ENCODE assay signal across 14 cellular contexts in the genomic region with DNA sequence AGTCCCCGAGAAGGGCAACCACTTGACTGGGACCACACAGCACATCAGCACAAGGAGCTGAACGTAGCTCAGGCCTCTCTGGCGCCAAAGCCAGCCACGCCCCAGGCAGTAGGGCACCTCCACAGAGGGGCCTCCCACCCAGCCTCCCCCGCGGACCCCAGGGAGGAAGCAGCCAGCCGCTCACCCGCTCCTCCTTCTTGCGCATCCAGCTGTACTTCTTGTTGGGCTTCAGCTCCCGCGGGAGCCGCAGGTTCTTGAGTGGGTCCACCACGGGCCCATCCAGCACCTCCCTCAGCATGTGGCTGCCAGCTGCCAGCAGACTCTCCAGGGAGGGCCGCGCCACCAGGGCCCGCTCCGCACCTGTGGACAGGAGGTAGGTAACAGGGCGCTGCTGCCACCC.
A peak's percentile ranks its signal among the peaks of the same experiment; 100 is the strongest.
DNase-seq lines count a peak whose midpoint lies in the region; ATAC-seq and TF ChIP-seq lines count a peak whose summit lies in the region.
"Had no signal": no experiment of that assay in that cellular context is flagged by ENCODE, and none has a peak within 500 bp of the region (broad histone marks: within the 10 kb centered on the region; RNA-seq: fewer than 3 reads in every experiment).

No MANE protein-coding gene starts in this region.

- no peak overlapping the region for H2BK15ac ChIP-seq in H9 (ENCODE audit: low read depth, low read length)

- peaks cover 42 to 56% (median 51%) of the 10 kb centered on the region in 10 experiments for H3K4me1 ChIP-seq in BLaER1 treated with 17β-estradiol and CSF1 and Interleukin-3, amounts not matched to agents 10 nM and 100 nM
- H3K4me1 ChIP-seq in H9 (ENCODE audit: insufficient read depth, low read length): no peaks in the 10 kb centered on the region
- H3K4me1 ChIP-seq in esophagus muscularis mucosa: peaks cover 11 to 99% (median 86%) of the 10 kb centered on the region in 4 donors
- peaks cover 0 to 83% (median 74%) of the 10 kb centered on the region in 4 donors for H3K4me1 ChIP-seq in sigmoid colon
- H3K4me1 ChIP-seq in GM23338 (ENCODE audit: insufficient read depth): no peaks in the 10 kb centered on the region
- H3K4me1 ChIP-seq: A549 had no signal

- TF ChIP-seq EP300 in esophagus muscularis mucosa (IDR thresholded peaks at IDR 0.05) (no peak), sigmoid colon (IDR thresholded peaks at IDR 0.05) (no peak)

- peak; percentile 22 for DNase-seq in H9
- DNase-seq in esophagus muscularis mucosa (ENCODE audit: extremely low spot score): no peak
- no peak for DNase-seq in sigmoid colon
- no peak for DNase-seq in GM23338 (ENCODE audit: low spot score)
- no peak for DNase-seq in dedifferentiated amniotic fluid mesenchymal stem cell (ENCODE audit: extremely low spot score)
- DNase-seq: CD4-positive, CD25-positive, alpha-beta regulatory T cell; DMS53; GF-D8; GM23248; HCEC 1CT; HFFc6 had no signal

- no peaks in the 10 kb centered on the region for H3F3A ChIP-seq in GM23338 (replicated peaks; ENCODE audit: low read depth)

- H3T11ph ChIP-seq in H9 (ENCODE audit: low read length): no peak overlapping the region

- no peak overlapping the region for H3K56ac ChIP-seq in H9 (ENCODE audit: insufficient read length, low read depth, low read length)

- peak overlapping the region in 10 of 11 experiments; percentile 6 to 60 (median 47); a peak in 14 of 22 replicates for H3K9ac ChIP-seq in BLaER1 treated with 17β-estradiol and CSF1 and Interleukin-3, amounts not matched to agents 10 nM and 100 nM
- no peak overlapping the region for H3K9ac ChIP-seq in H9 (ENCODE audit: extremely low read depth, insufficient read length, low read length)
- H3K9ac ChIP-seq: GM23248 had no signal

- H4K8ac ChIP-seq in H9 (replicated peaks; ENCODE audit: insufficient read length, low read depth, low read length): no peak overlapping the region

- no peak overlapping the region for H2BK12ac ChIP-seq in H9 (ENCODE audit: insufficient read length, low read depth, low read length)

- no peak overlapping the region for H2BK120ac ChIP-seq in H9 (ENCODE audit: low read depth, low read length, poor library complexity, severe bottlenecking)

- no peaks in the 10 kb centered on the region for H3K27me3 ChIP-seq in BLaER1 treated with 17β-estradiol and CSF1 and Interleukin-3, amounts not matched to agents 10 nM and 100 nM
- no peaks in the 10 kb centered on the region for H3K27me3 ChIP-seq in H9 (ENCODE audit: insufficient read depth, low read length)
- no peaks in the 10 kb centered on the region for H3K27me3 ChIP-seq in esophagus muscularis mucosa
- no peaks in the 10 kb centered on the region for H3K27me3 ChIP-seq in sigmoid colon
- H3K27me3 ChIP-seq in GM23338 (ENCODE audit: insufficient read depth): no peaks in the 10 kb centered on the region

- no peaks in the 10 kb centered on the region for H3K9me3 ChIP-seq in BLaER1 treated with 17β-estradiol and CSF1 and Interleukin-3, amounts not matched to agents 10 nM and 100 nM (replicated peaks in 1 of 11)
- H3K9me3 ChIP-seq in H9 (ENCODE audit: control insufficient read depth, low read depth, low read length) (no peaks in the 10 kb centered on the region), esophagus muscularis mucosa (no peaks in the 10 kb centered on the region), sigmoid colon (no peaks in the 10 kb centered on the region)
- H3K9me3 ChIP-seq: A549 had no signal

- H3K36me3 ChIP-seq in BLaER1 treated with 17β-estradiol and CSF1 and Interleukin-3, amounts not matched to agents 10 nM and 100 nM: peaks cover 45 to 96% (median 80%) of the 10 kb centered on the region in 11 experiments
- H3K36me3 ChIP-seq in esophagus muscularis mucosa (peaks cover 28 to 64% (median 56%) of the 10 kb centered on the region in 4 donors), sigmoid colon (peaks cover 26 to 62% (median 43%) of the 10 kb centered on the region in 4 donors), GM23338 (ENCODE audit: insufficient read depth) (no peaks in the 10 kb centered on the region)

- H2BK20ac ChIP-seq in H9 (ENCODE audit: low read depth, low read length, poor library complexity, severe bottlenecking): no peak overlapping the region

- no peak overlapping the region for H4K5ac ChIP-seq in H9 (ENCODE audit: insufficient read length, low read depth, low read length)

- no peaks in the 10 kb centered on the region for H3K9me3 Mint-ChIP-seq in H9
- no peaks in the 10 kb centered on the region for H3K9me3 Mint-ChIP-seq in GM23338
- H3K9me3 Mint-ChIP-seq: CD4-positive, CD25-positive, alpha-beta regulatory T cell; HFFc6 had no signal

- peak overlapping the region in 2 of 10 experiments; percentile 11 to 36; a peak in 1 of 20 replicates for H3K4me3 ChIP-seq in BLaER1 treated with 17β-estradiol and CSF1 and Interleukin-3, amounts not matched to agents 10 nM and 100 nM
- H3K4me3 ChIP-seq in esophagus muscularis mucosa: no peak overlapping the region
- no peak overlapping the region for H3K4me3 ChIP-seq in sigmoid colon
- no peak overlapping the region for H3K4me3 ChIP-seq in GM23338
- H3K4me3 ChIP-seq: A549, GM23248, K562 had no signal

- H3K79me2 ChIP-seq in H9 (ENCODE audit: insufficient read depth, low read length) (no peaks in the 10 kb centered on the region), GM23338 (replicated peaks; ENCODE audit: insufficient read depth) (no peaks in the 10 kb centered on the region)

- no peak overlapping the region for H3K23ac ChIP-seq in H9 (ENCODE audit: insufficient read length, low read depth, low read length)

- no peak overlapping the region for H2AK5ac ChIP-seq in H9 (ENCODE audit: insufficient read length, low read length)

- peaks cover 59 to 100% (median 97%) of the 10 kb centered on the region in 11 experiments for H4K20me1 ChIP-seq in BLaER1 treated with 17β-estradiol and CSF1 and Interleukin-3, amounts not matched to agents 10 nM and 100 nM
- no peaks in the 10 kb centered on the region for H4K20me1 ChIP-seq in H9 (ENCODE audit: control insufficient read depth, insufficient read depth, insufficient read length)
- no peaks in the 10 kb centered on the region for H4K20me1 ChIP-seq in GM23338 (replicated peaks; ENCODE audit: insufficient read depth)

- intact Hi-C loops in esophagus muscularis mucosa (cut with DNase I) (loop anchor here (10.0 kb wide), 2 partner anchors 118 to 322 kb away; no protein-coding TSS in a partner anchor), sigmoid colon (cut with DNase I) (no loop called here)

- H3K27me3 Mint-ChIP-seq in H9 (ENCODE audit: low read depth) (no peaks in the 10 kb centered on the region), GM23338 (ENCODE audit: insufficient read depth, low read depth, poor library complexity) (peaks cover 5% of the 10 kb centered on the region)
- H3K27me3 Mint-ChIP-seq: CD4-positive, CD25-positive, alpha-beta regulatory T cell had no signal

- H3K4me1 Mint-ChIP-seq in H9: peaks cover 2 to 3% of the 10 kb centered on the region in 2 experiments; a peak in 3 of 4 replicates
- peaks cover 3% of the 10 kb centered on the region; the same call in 1 of the 3 replicates for H3K4me1 Mint-ChIP-seq in GM23338

- H3K4ac ChIP-seq in H9 (ENCODE audit: low read depth, low read length): no peak overlapping the region

- TF ChIP-seq CTCF in H9 (conservative IDR thresholded peaks at IDR 0.05) (no peak), esophagus muscularis mucosa (IDR thresholded peaks at IDR 0.05) (no peak), sigmoid colon (IDR thresholded peaks at IDR 0.05) (no peak), GM23338 (conservative IDR thresholded peaks at IDR 0.05; ENCODE audit: low read depth in 2 of 2) (no peak)

- no peaks in the 10 kb centered on the region for H3K23me2 ChIP-seq in H9 (ENCODE audit: insufficient read length, low read depth, low read length, poor library complexity, severe bottlenecking)

- H3K14ac ChIP-seq in H9 (ENCODE audit: insufficient read depth, low read length): no peak overlapping the region

- no peak overlapping the region for H3K18ac ChIP-seq in H9 (ENCODE audit: insufficient read length, low read depth, low read length)

- H3K36me3 Mint-ChIP-seq in H9 (ENCODE audit: insufficient read depth in 1 of 3, low read depth in 3 of 3) (peaks cover 0 to 4% (median 0%) of the 10 kb centered on the region in 3 experiments; a peak in 1 of 7 replicates), GM23338 (ENCODE audit: low read depth) (no peaks in the 10 kb centered on the region)

- H3K79me1 ChIP-seq in H9 (ENCODE audit: insufficient read depth, low read depth, low read length, poor library complexity, severe bottlenecking): no peaks in the 10 kb centered on the region

- WGBS in H9 (ENCODE audit: extremely low coverage, insufficient read length, low lambda C conversion rate): no CpG with 5 or more reads among the region's 18 CpGs
- WGBS in esophagus muscularis mucosa: 89% methylated on average over 14 of the region's 18 CpGs
- 85 to 92% methylated on average over 18 of the region's 18 CpGs for WGBS in sigmoid colon, 2 donors

- H3K4me3 Mint-ChIP-seq in H9: no peak overlapping the region
- no peak overlapping the region for H3K4me3 Mint-ChIP-seq in GM23338
- H3K4me3 Mint-ChIP-seq: CD4-positive, CD25-positive, alpha-beta regulatory T cell; HFFc6 had no signal

- H4K91ac ChIP-seq in H9 (ENCODE audit: insufficient read length, low read depth, low read length): no peak overlapping the region

- H3K9me2 ChIP-seq in GM23338 (ENCODE audit: insufficient read depth): no peaks in the 10 kb centered on the region

- peak overlapping the region in 7 of 11 experiments; percentile 6 to 59 (median 18); a peak in 8 of 22 replicates for H3K27ac ChIP-seq in BLaER1 treated with 17β-estradiol and CSF1 and Interleukin-3, amounts not matched to agents 10 nM and 100 nM
- no peak overlapping the region for H3K27ac ChIP-seq in H9 (ENCODE audit: insufficient read length, low read depth, low read length)
- peak overlapping the region in 3 of 4 donors; percentile 34 to 50 (median 35) for H3K27ac ChIP-seq in esophagus muscularis mucosa (replicated peaks in 1 of 4)
- peak overlapping the region in 3 of 4 donors; percentile 50 to 82 (median 75) for H3K27ac ChIP-seq in sigmoid colon
- H3K27ac ChIP-seq in GM23338 (ENCODE audit: low read depth): no peak overlapping the region
- H3K27ac ChIP-seq: A549, GM23248 had no signal

- no peak overlapping the region for H2BK5ac ChIP-seq in H9 (ENCODE audit: insufficient read length, low read length)

- H3K27ac Mint-ChIP-seq in H9 (peak overlapping the region in 1 of 3 experiments; percentile 76; a peak in 1 of 7 replicates), GM23338 (no peak overlapping the region)
- H3K27ac Mint-ChIP-seq: CD4-positive, CD25-positive, alpha-beta regulatory T cell; HFFc6 had no signal

- no peak for ATAC-seq in GM23338
- ATAC-seq: A549, K562 had no signal

- H2AFZ ChIP-seq in H9 (ENCODE audit: low read length) (no peak overlapping the region), GM23338 (no peak overlapping the region)
- H2AFZ ChIP-seq: GM23248 had no signal

- TF ChIP-seq POLR2A in esophagus muscularis mucosa (IDR thresholded peaks at IDR 0.05; ENCODE audit: low read depth): no peak
- no peak for TF ChIP-seq POLR2A in sigmoid colon (IDR thresholded peaks at IDR 0.05)

- H3K4me2 ChIP-seq in BLaER1 treated with 17β-estradiol and CSF1 and Interleukin-3, amounts not matched to agents 10 nM and 100 nM: peak overlapping the region; percentile 61 to 93 (median 82)
- no peak overlapping the region for H3K4me2 ChIP-seq in H9 (ENCODE audit: insufficient read depth, insufficient read length, low read length)
- no peak overlapping the region for H3K4me2 ChIP-seq in GM23338
- H3K4me2 ChIP-seq: A549 had no signal

TF ChIP-seq in GM23338, 12 proteins besides CTCF, POLR2A, EP300 and RAD21 (continues in another document):
- TF ChIP-seq EZH2 (IDR thresholded peaks at IDR 0.05; ENCODE audit: low read depth, unreplicated experiment): no peak

Comparison
In these comparisons a context has a peak if more than half of its experiments do, and no peak if none do; other contexts are left out.
1. H3K27ac ChIP-seq: peak in BLaER1 treated with 17β-estradiol and CSF1 and Interleukin-3, amounts not matched to agents 10 nM and 100 nM (7 of 11), esophagus muscularis mucosa (3 of 4) and sigmoid colon (3 of 4); none in H9 (single experiment) and GM23338 (single experiment).
2. H3K4me2 ChIP-seq: peak in BLaER1 treated with 17β-estradiol and CSF1 and Interleukin-3, amounts not matched to agents 10 nM and 100 nM (11 of 11); none in H9 (single experiment) and GM23338 (single experiment).